Comparison of ENCODE assay signal across 8 cellular contexts in genomic region chr6:111105578-111105977, GRCh38. TPM values are rescaled to one million over a fixed set of nuclear protein-coding genes. Genes with fewer than 3 reads are reported as not detected.
A peak's percentile ranks its signal among the peaks of the same experiment; 100 is the strongest.
DNase-seq lines count a peak whose midpoint lies in the region; ATAC-seq, FAIRE-seq and TF ChIP-seq lines count a peak whose summit lies in the region.

No MANE protein-coding gene starts in this region.

- peaks cover 6% of the 10 kb centered on the region for H3K27me3 ChIP-seq in foreskin keratinocyte

- DNase-seq in NCI-H345 (lab: John Stamatoyannopoulos, UW) (peak; percentile 61), NCI-H345 treated with DMSO at 0.1 percent for 48 hours (lab: John Stamatoyannopoulos, UW; ENCODE audit: unreplicated experiment) (no peak), RCC 7860 (ENCODE audit: low spot score) (peak; percentile 28), foreskin keratinocyte (peak; percentile 33 to 61)
- peak; percentile 30 for DNase-seq in stimulated activated CD4-positive, alpha-beta T cell treated with anti-CD3 and anti-CD28 coated beads, Interleukin-4, amount 100 ng/mL, for 24 hours

- no peak for FAIRE-seq in RCC 7860 (lab: Jason Lieb, UNC)

- peaks cover 9% of the 10 kb centered on the region for H3K4me1 ChIP-seq in foreskin keratinocyte

- TF ChIP-seq CTCF in foreskin keratinocyte (conservative IDR thresholded peaks at IDR 0.05), result no peak

- no peak overlapping the region for H3K27ac ChIP-seq in foreskin keratinocyte

- ATAC-seq in foreskin keratinocyte (peak; percentile 90), GM19328 (IDR thresholded peaks at IDR 0.05; ENCODE audit: unreplicated experiment) (no peak), HG02571 (IDR thresholded peaks at IDR 0.05; ENCODE audit: unreplicated experiment) (no peak), HG02678 (IDR thresholded peaks at IDR 0.05; ENCODE audit: unreplicated experiment) (no peak)

RNA-seq across cellular contexts. Expression of gene SLC16A10, which starts 18.3 kb away (rescaled TPM):
- total RNA-seq in foreskin keratinocyte, result 0.07 and 0.14 TPM in 2 replicates
- 0.09 TPM in 1 of 2 replicates, not detected in the other for polyA plus RNA-seq in foreskin keratinocyte
